In the genomic region with DNA sequence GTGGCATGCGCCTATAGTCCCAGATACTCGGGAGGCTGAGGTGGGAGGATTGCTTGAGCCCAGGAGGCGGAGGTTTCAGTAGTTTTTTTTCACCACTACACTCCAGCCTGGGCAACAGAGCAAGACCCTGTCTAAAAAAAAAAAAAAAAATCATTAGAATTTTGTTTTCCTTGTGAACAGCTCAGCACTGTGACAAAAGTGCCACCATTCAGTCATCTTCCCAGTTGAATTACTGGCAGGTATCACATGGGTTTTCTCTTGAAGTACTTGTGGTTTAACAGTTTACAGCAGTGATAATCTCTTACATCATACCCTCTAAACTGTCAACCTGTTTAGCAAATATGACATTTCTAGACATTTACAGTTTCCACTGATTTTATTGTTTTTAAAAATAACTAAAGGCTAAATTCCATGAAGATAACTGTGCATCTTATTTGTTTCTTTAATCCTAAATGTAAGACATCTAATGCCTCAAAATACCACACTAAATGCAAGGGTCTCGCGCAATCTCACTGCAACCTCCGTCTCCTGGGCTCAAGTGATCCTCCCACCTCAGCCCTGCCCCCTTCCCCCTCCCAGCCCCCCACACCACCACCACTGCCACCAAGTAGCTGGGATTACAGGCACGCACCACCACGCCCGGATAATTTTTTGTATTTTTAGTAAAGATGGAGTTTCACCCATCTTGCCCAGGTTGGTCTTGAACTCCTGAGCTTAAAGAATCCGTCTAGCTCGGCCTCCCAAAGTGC, we compare ENCODE assay signal across 1 cellular context.
A peak's percentile ranks its signal among the peaks of the same experiment; 100 is the strongest.
TF ChIP-seq lines count a peak whose summit lies in the region.

No MANE protein-coding gene starts in this region.

TF ChIP-seq in HEK293, 187 proteins besides CTCF, POLR2A, EP300 and RAD21 (continued from another document):
- TF ChIP-seq, protein P1, sequence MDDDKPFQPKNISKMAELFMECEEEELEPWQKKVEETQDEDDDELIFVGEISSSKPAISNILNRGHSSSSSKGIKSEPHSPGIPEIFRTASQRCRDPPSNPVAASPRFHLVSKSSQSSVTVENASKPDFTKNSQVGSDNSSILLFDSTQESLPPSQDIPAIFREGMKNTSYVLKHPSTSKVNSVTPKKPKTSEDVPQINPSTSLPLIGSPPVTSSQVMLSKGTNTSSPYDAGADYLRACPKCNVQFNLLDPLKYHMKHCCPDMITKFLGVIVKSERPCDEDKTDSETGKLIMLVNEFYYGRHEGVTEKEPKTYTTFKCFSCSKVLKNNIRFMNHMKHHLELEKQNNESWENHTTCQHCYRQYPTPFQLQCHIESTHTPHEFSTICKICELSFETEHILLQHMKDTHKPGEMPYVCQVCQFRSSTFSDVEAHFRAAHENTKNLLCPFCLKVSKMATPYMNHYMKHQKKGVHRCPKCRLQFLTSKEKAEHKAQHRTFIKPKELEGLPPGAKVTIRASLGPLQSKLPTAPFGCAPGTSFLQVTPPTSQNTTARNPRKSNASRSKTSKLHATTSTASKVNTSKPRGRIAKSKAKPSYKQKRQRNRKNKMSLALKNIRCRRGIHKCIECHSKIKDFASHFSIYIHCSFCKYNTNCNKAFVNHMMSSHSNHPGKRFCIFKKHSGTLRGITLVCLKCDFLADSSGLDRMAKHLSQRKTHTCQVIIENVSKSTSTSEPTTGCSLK (tag by site-specific recombination; IDR thresholded peaks at IDR 0.05) = no peak
- TF ChIP-seq ZNF623 (tag by site-specific recombination; IDR thresholded peaks at IDR 0.05) (no peak), EGR2 (tag by site-specific recombination; IDR thresholded peaks at IDR 0.05; ENCODE audit: low read depth) (no peak), ZNF549 (tag by site-specific recombination; IDR thresholded peaks at IDR 0.05) (no peak), GLIS2 (tag by site-specific recombination; IDR thresholded peaks at IDR 0.05) (no peak), ZNF341 (tag by site-specific recombination; IDR thresholded peaks at IDR 0.05; ENCODE audit: low read depth) (no peak), ZNF121 (tag by site-specific recombination; IDR thresholded peaks at IDR 0.05) (peak; percentile 35; the same call in 1 of the 2 replicates), ZNF600 (tag by site-specific recombination; IDR thresholded peaks at IDR 0.05) (no peak), AEBP2 (tag by site-specific recombination; IDR thresholded peaks at IDR 0.05; ENCODE audit: borderline replicate concordance) (no peak), ZNF112 (tag by site-specific recombination; IDR thresholded peaks at IDR 0.05) (no peak), SCRT2 (tag by site-specific recombination; IDR thresholded peaks at IDR 0.05) (peak; percentile 47; the same call in 1 of the 2 replicates), ZNF37A (tag by site-specific recombination; IDR thresholded peaks at IDR 0.05) (no peak)
TF ChIP-seq in HEK293: peak in this region for 4.
